1 cellular context compared by ENCODE assay signal in genomic region chr4:124641715-124642380, GRCh38.
TF ChIP-seq lines count a peak whose summit lies in the region.

No MANE protein-coding gene starts in this region.

TF ChIP-seq in HCT116, 20 proteins besides CTCF, POLR2A, EP300 and RAD21 (continued from another document):
- TF ChIP-seq REST (IDR thresholded peaks at IDR 0.05; ENCODE audit: low read depth) (no peak), EGR1 (IDR thresholded peaks at IDR 0.05; ENCODE audit: low read depth) (no peak), CBX3 (IDR thresholded peaks at IDR 0.05; ENCODE audit: low read depth) (peak; percentile 85), TCF7L2 (IDR thresholded peaks at IDR 0.05; ENCODE audit: borderline replicate concordance, extremely low read depth, insufficient read depth, insufficient read length) (peak; percentile 44), JUND (IDR thresholded peaks at IDR 0.05) (peak; percentile 84), ZBTB33 (IDR thresholded peaks at IDR 0.05; ENCODE audit: extremely low read depth, insufficient replicate concordance, low read length) (no peak), FOSL1 (IDR thresholded peaks at IDR 0.05; ENCODE audit: low read depth) (peak; percentile 85), SRF (IDR thresholded peaks at IDR 0.05; ENCODE audit: low read depth) (peak; percentile 73; the same call in 1 of the 2 replicates), CEBPB (IDR thresholded peaks at IDR 0.05; ENCODE audit: low read depth) (peak; percentile 60)
